Comparison of ENCODE assay signal across 23 cellular contexts in the genomic region with DNA sequence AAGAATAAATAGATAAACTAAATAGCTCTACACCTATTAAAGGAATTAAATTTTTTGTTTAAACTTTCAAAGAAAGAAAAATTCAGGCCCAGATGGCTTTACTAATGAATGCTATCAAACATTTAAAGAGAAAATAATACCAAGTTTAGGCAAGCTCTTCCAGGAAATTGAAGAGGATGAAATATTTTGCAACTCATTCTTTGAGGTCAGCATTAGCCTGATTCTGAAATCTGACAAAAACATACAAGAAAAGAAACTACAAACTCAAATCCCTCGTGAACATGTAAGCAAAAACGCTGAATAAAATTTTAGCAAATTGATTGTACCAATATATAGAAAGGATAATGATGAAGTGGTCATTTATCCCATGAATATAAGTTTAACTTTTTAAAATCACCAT.
DNase-seq lines count a peak whose midpoint lies in the region; FAIRE-seq and TF ChIP-seq lines count a peak whose summit lies in the region.
"Had no signal": no experiment of that assay in that cellular context is flagged by ENCODE, and none has a peak within 500 bp of the region (broad histone marks: within the 10 kb centered on the region; RNA-seq: fewer than 3 reads in every experiment).

No MANE protein-coding gene starts in this region.

- H3K9me3 ChIP-seq in adipocyte (ENCODE audit: control insufficient read depth, low read length) = peaks cover 12% of the 10 kb centered on the region

- H3K27ac Mint-ChIP-seq in T-helper 2 cell treated with Interferon-gamma antibody and Interleukin-4, amounts not matched to agents 5 μg/mL and 100 μg/mL, for 36 hours = peak overlapping the region; percentile 27
- H3K27ac Mint-ChIP-seq in endothelial cell (ENCODE audit: unreplicated experiment) = no peak overlapping the region
- H3K27ac Mint-ChIP-seq: CD8-positive, alpha-beta memory T cell; IgD-negative memory B cell had no signal

- H3K36me3 Mint-ChIP-seq in T-helper 2 cell treated with Interferon-gamma antibody and Interleukin-4, amounts not matched to agents 5 μg/mL and 100 μg/mL, for 36 hours (ENCODE audit: low read depth) = peaks cover 37% of the 10 kb centered on the region
- H3K36me3 Mint-ChIP-seq in endothelial cell (ENCODE audit: low read depth, unreplicated experiment) = no peaks in the 10 kb centered on the region

- peak overlapping the region; percentile 43 for H3K4me3 Mint-ChIP-seq in T-helper 2 cell treated with Interferon-gamma antibody and Interleukin-4, amounts not matched to agents 5 μg/mL and 100 μg/mL, for 36 hours
- no peak overlapping the region for H3K4me3 Mint-ChIP-seq in endothelial cell (ENCODE audit: unreplicated experiment)
- H3K4me3 Mint-ChIP-seq: CD8-positive, alpha-beta memory T cell; IgD-negative memory B cell had no signal

- H3K36me3 ChIP-seq in adipocyte (ENCODE audit: control insufficient read depth, insufficient read depth, low read length, severe bottlenecking) = no peaks in the 10 kb centered on the region
- H3K36me3 ChIP-seq: BLaER1 had no signal

- H3K4me1 ChIP-seq in adipocyte (ENCODE audit: control insufficient read depth, insufficient read depth, low read length) = peaks cover 6% of the 10 kb centered on the region

- H3K4me3 ChIP-seq in adipocyte (ENCODE audit: low read length) (peak overlapping the region; percentile 1), fibroblast of the aortic adventitia (ENCODE audit: low read depth, low read length) (no peak overlapping the region)
- H3K4me3 ChIP-seq: BLaER1, GM23248 had no signal

- peak; percentile 35 for FAIRE-seq in A204.1 (lab: Jason Lieb, UNC)
- FAIRE-seq: D721Med, G401.6, HTR-8/SVneo had no signal

- no peaks in the 10 kb centered on the region for H3K27me3 ChIP-seq in adipocyte (replicated peaks; ENCODE audit: control insufficient read depth, insufficient read depth, low read length)
- H3K27me3 ChIP-seq: BLaER1 had no signal

- H3K9me3 Mint-ChIP-seq in T-helper 2 cell treated with Interferon-gamma antibody and Interleukin-4, amounts not matched to agents 5 μg/mL and 100 μg/mL, for 36 hours = peaks cover 47% of the 10 kb centered on the region
- H3K9me3 Mint-ChIP-seq in endothelial cell (ENCODE audit: unreplicated experiment) = no peaks in the 10 kb centered on the region

- DNase-seq in T-helper 2 cell treated with Interferon-gamma antibody and Interleukin-4, amounts not matched to agents 5 μg/mL and 100 μg/mL, for 36 hours (ENCODE audit: low spot score) = no peak
- DNase-seq in T-helper 2 cell (no peak), adipocyte (ENCODE audit: low read depth) (peak; percentile 29), fibroblast of the aortic adventitia (ENCODE audit: low read depth) (peak; percentile 33), kidney tubule cell (ENCODE audit: low spot score) (no peak), endothelial cell (ENCODE audit: low spot score) (no peak)
- no peak for DNase-seq in central memory CD4-positive, alpha-beta T cell
- DNase-seq: CD8-positive, alpha-beta memory T cell; DND-41; GM23248; Kasumi-1; MM.1S; NCI-H1105; NCI-H1694; NCI-H2107; NCI-H2227 treated with DMSO at 0.1 percent for 48 hours; NCI-H524 had no signal

- peaks cover 42% of the 10 kb centered on the region for H3K4me1 Mint-ChIP-seq in T-helper 2 cell treated with Interferon-gamma antibody and Interleukin-4, amounts not matched to agents 5 μg/mL and 100 μg/mL, for 36 hours (ENCODE audit: low read depth)
- no peaks in the 10 kb centered on the region for H3K4me1 Mint-ChIP-seq in endothelial cell (ENCODE audit: unreplicated experiment)

- TF ChIP-seq CTCF in fibroblast of the aortic adventitia (IDR thresholded peaks at IDR 0.05; ENCODE audit: insufficient read depth, low read length) (no peak), endothelial cell (IDR thresholded peaks at IDR 0.05; ENCODE audit: unreplicated experiment) (no peak)

- H3K9ac ChIP-seq in adipocyte (ENCODE audit: low read length) = no peak overlapping the region
- H3K9ac ChIP-seq: BLaER1, GM23248 had no signal

- no peaks in the 10 kb centered on the region for H3K27me3 Mint-ChIP-seq in T-helper 2 cell treated with Interferon-gamma antibody and Interleukin-4, amounts not matched to agents 5 μg/mL and 100 μg/mL, for 36 hours (ENCODE audit: low read depth)
- H3K27me3 Mint-ChIP-seq in endothelial cell (ENCODE audit: unreplicated experiment) = no peaks in the 10 kb centered on the region
- H3K27me3 Mint-ChIP-seq: IgD-negative memory B cell had no signal

Comparison
In these comparisons a context has a peak if more than half of its experiments do, and no peak if none do; other contexts are left out.
1. DNase-seq: peak in adipocyte (single experiment) and fibroblast of the aortic adventitia (single experiment); none in T-helper 2 cell treated with Interferon-gamma antibody and Interleukin-4, amounts not matched to agents 5 μg/mL and 100 μg/mL, for 36 hours (single experiment), T-helper 2 cell (0 of 5), kidney tubule cell (single experiment), central memory CD4-positive, alpha-beta T cell (single experiment) and endothelial cell (single experiment).